ENCODE assay signal across 32 cellular contexts in genomic region chr1:56135864-56136147, GRCh38.
DNase-seq lines count a peak whose midpoint lies in the region; ATAC-seq, FAIRE-seq and TF ChIP-seq lines count a peak whose summit lies in the region.
"Had no signal": no experiment of that assay in that cellular context is flagged by ENCODE, and none has a peak within 500 bp of the region (broad histone marks: within the 10 kb centered on the region; RNA-seq: fewer than 3 reads in every experiment).

No MANE protein-coding gene starts in this region.

- TF ChIP-seq EP300 in GM12878 (IDR thresholded peaks at IDR 0.05; ENCODE audit: borderline replicate concordance in 1 of 2, control insufficient read depth in 1 of 2, low read depth in 2 of 2, low read length in 2 of 2): no peak

- no peaks in the 10 kb centered on the region for H3K36me3 ChIP-seq in GM12878 (ENCODE audit: control insufficient read depth in 2 of 2, insufficient read depth in 2 of 2, low read length in 1 of 2)
- H3K36me3 ChIP-seq: cardiac muscle cell, heart right ventricle, left lung, right lobe of liver, suprapubic skin had no signal

- intact Hi-C loops in GM12878 (cut with micrococcal nuclease; ENCODE audit: unreplicated experiment): loop anchor here (2.0 kb wide), 2 partner anchors 67 to 91 kb away; no protein-coding TSS in a partner anchor
- intact Hi-C loops in activated T-helper 1 cell treated with anti-CD3 and anti-CD28 coated beads, Interleukin-12 subunit alpha, Interleukin-12 subunit beta, Interleukin-2, Interleukin-4 antibody, amounts not matched to agents 30 ng/mL and 10 ng/mL and 1 ng/mL, durations not matched to agents 14 hours and 24 hours and 36 hours (cut with micrococcal nuclease): no loop called here

- no peaks in the 10 kb centered on the region; the same call in 1 of the 2 replicates for H3K79me2 ChIP-seq in GM12878 (ENCODE audit: control insufficient read depth, insufficient read depth, low read length)
- H3K79me2 ChIP-seq: parathyroid adenoma had no signal

- H2AFZ ChIP-seq in GM12878 (ENCODE audit: control insufficient read depth, low read depth, low read length): no peak overlapping the region
- H2AFZ ChIP-seq: parathyroid adenoma had no signal

- no peaks in the 10 kb centered on the region for H3K9me3 ChIP-seq in GM12878 (replicated peaks; ENCODE audit: control insufficient read depth, insufficient read depth, low read length)
- H3K9me3 ChIP-seq: heart right ventricle, left lung, right lobe of liver, suprapubic skin had no signal

- no TSS peak for BruUV-seq in GM12878 (replicated peaks; lab: Mats Ljungman, UMichigan)

- H3K27me3 ChIP-seq in GM12878 (replicated peaks in 1 of 2; ENCODE audit: control insufficient read depth in 2 of 2, insufficient read depth in 2 of 2, low read length in 1 of 2): no peaks in the 10 kb centered on the region
- H3K27me3 ChIP-seq: cardiac muscle cell, heart right ventricle, left lung, right lobe of liver, suprapubic skin had no signal

- POLR2A ChIA-PET in GM12878 (lab: Charles Lee): interaction anchor here (1.8 kb wide), 1 partner anchor 10 kb away, joined by 5 read pairs; no protein-coding TSS in a partner anchor

- H3K4me1 Mint-ChIP-seq in activated T-helper 1 cell treated with anti-CD3 and anti-CD28 coated beads, Interleukin-12 subunit alpha, Interleukin-12 subunit beta, Interleukin-2, Interleukin-4 antibody, amounts not matched to agents 30 ng/mL and 10 ng/mL and 1 ng/mL, durations not matched to agents 14 hours and 24 hours and 36 hours (ENCODE audit: low read depth): no peaks in the 10 kb centered on the region
- H3K4me1 Mint-ChIP-seq: natural killer cell had no signal

- H3K4me2 ChIP-seq in GM12878 (ENCODE audit: control insufficient read depth, insufficient read depth): peak overlapping the region; percentile 68

- CTCF ChIA-PET in GM12878 (lab: Yijun Ruan, JAX): interaction anchor here (1.2 to 3.8 kb wide), 2 partner anchors 143 to 442 kb away, joined by 3 to 22 read pairs; partner anchors contain the start of gene PLPP3

- TF ChIP-seq POLR2A in GM12878 (IDR thresholded peaks at IDR 0.05; ENCODE audit: low read depth, low read length): no peak

- peak; percentile 16 for ATAC-seq in GM18508 (IDR thresholded peaks at IDR 0.05; ENCODE audit: insufficient read depth, unreplicated experiment)
- peak; percentile 19 for ATAC-seq in GM21447 (IDR thresholded peaks at IDR 0.05; ENCODE audit: unreplicated experiment)
- peak; percentile 14 for ATAC-seq in HG02981 (IDR thresholded peaks at IDR 0.05; ENCODE audit: unreplicated experiment)
- peak; percentile 6 for ATAC-seq in GM12878
- no peak for ATAC-seq in HG02571 (IDR thresholded peaks at IDR 0.05; ENCODE audit: unreplicated experiment)
- no peak for ATAC-seq in GM21619 (IDR thresholded peaks at IDR 0.05; ENCODE audit: unreplicated experiment)
- ATAC-seq: activated CD8-positive, alpha-beta T cell treated with anti-CD3 and anti-CD28 coated beads for 36 hours; heart right ventricle; HepG2; left lung; natural killer cell; right lobe of liver had no signal

- RAD21 ChIA-PET in GM12878 (lab: Charles Lee; ENCODE audit: unreplicated experiment): interaction anchor here (0.8 to 8.9 kb wide), 11 partner anchors 14 to 449 kb away, joined by 3 to 59 read pairs (median 4); partner anchors contain the start of gene PLPP3

- FAIRE-seq in GM12878 (lab: Jason Lieb, UNC): no peak
- FAIRE-seq: D721Med, HepG2, urothelium cell line had no signal

- H3K27ac ChIP-seq in GM12878 (ENCODE audit: control insufficient read depth, insufficient read depth): no peak overlapping the region
- H3K27ac ChIP-seq: C4-2B, cardiac muscle cell, dorsolateral prefrontal cortex, epithelial cell of prostate, heart right ventricle, left lung, parathyroid adenoma, right lobe of liver, SK-N-MC, suprapubic skin had no signal

- H4K20me1 ChIP-seq in GM12878 (ENCODE audit: control insufficient read depth, insufficient read depth): no peaks in the 10 kb centered on the region

- SMC1A ChIA-PET in GM12878 (lab: Charles Lee; ENCODE audit: uncharacterized antibody, unreplicated experiment): interaction anchor here (0.7 to 8.2 kb wide), 19 partner anchors 11 to 448 kb away, joined by 3 to 79 read pairs (median 6); no protein-coding TSS in a partner anchor

- TF ChIP-seq RAD21 in GM12878 (IDR thresholded peaks at IDR 0.05; ENCODE audit: insufficient read depth, low read depth, low read length): no peak

- H3K4me1 ChIP-seq in GM12878 (ENCODE audit: control insufficient read depth, insufficient read depth, low read length): peaks cover 25% of the 10 kb centered on the region
- H3K4me1 ChIP-seq: parathyroid adenoma, right lobe of liver, suprapubic skin had no signal

- DNase-seq in GM12878 (ENCODE audit: low read depth, low spot score): no peak
- DNase-seq in activated T-helper 1 cell treated with anti-CD3 and anti-CD28 coated beads, Interleukin-12 subunit alpha, Interleukin-12 subunit beta, Interleukin-2, Interleukin-4 antibody, amounts not matched to agents 30 ng/mL and 10 ng/mL and 1 ng/mL, durations not matched to agents 14 hours and 24 hours and 36 hours (ENCODE audit: low spot score): no peak
- no peak for DNase-seq in DMS 273 treated with DMSO at 0.1 percent for 48 hours (lab: John Stamatoyannopoulos, UW)
- DNase-seq: activated B cell treated with CpG ODN at 0.5 μM for 24 hours; activated CD8-positive, alpha-beta T cell treated with anti-CD3 and anti-CD28 coated beads for 36 hours; activated naive CD4-positive, alpha-beta T cell treated with Interleukin-2 at 50 U/mL for 16 hours; activated T-cell treated with anti-CD3 and anti-CD28 coated beads, Interleukin-2, amount 50 U/mL, for 1 hour; amygdala; dorsolateral prefrontal cortex; HCEC 1CT; heart right ventricle; left lung; natural killer cell; NCI-H2081 treated with DMSO at 0.1 percent for 48 hours; NCI-H510A treated with DMSO at 0.1 percent for 48 hours; right lobe of liver; stimulated activated CD4-positive, alpha-beta T cell treated with anti-CD3 and anti-CD28 coated beads, Interleukin-15, amount 100 ng/mL, for 24 hours had no signal

- no peak for TF ChIP-seq CTCF in GM12878 (IDR thresholded peaks at IDR 0.05 in 2 of 3, conservative IDR thresholded peaks at IDR 0.05 in 1 of 3; ENCODE audit: control insufficient read depth in 2 of 3, extremely low read depth in 1 of 3, insufficient read depth in 1 of 3, low read depth in 3 of 3, low read length in 3 of 3)

- no peak overlapping the region for H3K27ac Mint-ChIP-seq in activated T-helper 1 cell treated with anti-CD3 and anti-CD28 coated beads, Interleukin-12 subunit alpha, Interleukin-12 subunit beta, Interleukin-2, Interleukin-4 antibody, amounts not matched to agents 30 ng/mL and 10 ng/mL and 1 ng/mL, durations not matched to agents 14 hours and 24 hours and 36 hours
- H3K27ac Mint-ChIP-seq: activated CD8-positive, alpha-beta T cell treated with anti-CD3 and anti-CD28 coated beads for 36 hours; mesothelial cell of epicardium; natural killer cell had no signal

- H3K4me3 ChIP-seq in GM12878: no peak overlapping the region
- H3K4me3 ChIP-seq: cardiac muscle cell, dorsolateral prefrontal cortex, heart right ventricle, left lung, right lobe of liver, SK-N-MC, suprapubic skin had no signal

- H3K9me3 Mint-ChIP-seq in activated T-helper 1 cell treated with anti-CD3 and anti-CD28 coated beads, Interleukin-12 subunit alpha, Interleukin-12 subunit beta, Interleukin-2, Interleukin-4 antibody, amounts not matched to agents 30 ng/mL and 10 ng/mL and 1 ng/mL, durations not matched to agents 14 hours and 24 hours and 36 hours: no peaks in the 10 kb centered on the region
- H3K9me3 Mint-ChIP-seq: activated B cell treated with CpG ODN at 0.5 μM for 24 hours; activated CD8-positive, alpha-beta T cell treated with anti-CD3 and anti-CD28 coated beads for 36 hours; mesothelial cell of epicardium; natural killer cell had no signal

- no peaks in the 10 kb centered on the region for H3K27me3 Mint-ChIP-seq in activated T-helper 1 cell treated with anti-CD3 and anti-CD28 coated beads, Interleukin-12 subunit alpha, Interleukin-12 subunit beta, Interleukin-2, Interleukin-4 antibody, amounts not matched to agents 30 ng/mL and 10 ng/mL and 1 ng/mL, durations not matched to agents 14 hours and 24 hours and 36 hours (ENCODE audit: insufficient read depth)
- H3K27me3 Mint-ChIP-seq: activated CD8-positive, alpha-beta T cell treated with anti-CD3 and anti-CD28 coated beads for 36 hours had no signal

- no peak overlapping the region for H3K9ac ChIP-seq in GM12878 (ENCODE audit: control insufficient read depth, insufficient read depth, low read length)
- H3K9ac ChIP-seq: parathyroid adenoma had no signal

- no peaks in the 10 kb centered on the region for H3K36me3 Mint-ChIP-seq in activated T-helper 1 cell treated with anti-CD3 and anti-CD28 coated beads, Interleukin-12 subunit alpha, Interleukin-12 subunit beta, Interleukin-2, Interleukin-4 antibody, amounts not matched to agents 30 ng/mL and 10 ng/mL and 1 ng/mL, durations not matched to agents 14 hours and 24 hours and 36 hours (ENCODE audit: low read depth)
- H3K36me3 Mint-ChIP-seq: mesothelial cell of epicardium, natural killer cell had no signal

- in situ Hi-C loops in GM12878 (cut with MboI): no loop called here

- no peak overlapping the region for H3K4me3 Mint-ChIP-seq in activated T-helper 1 cell treated with anti-CD3 and anti-CD28 coated beads, Interleukin-12 subunit alpha, Interleukin-12 subunit beta, Interleukin-2, Interleukin-4 antibody, amounts not matched to agents 30 ng/mL and 10 ng/mL and 1 ng/mL, durations not matched to agents 14 hours and 24 hours and 36 hours
- H3K4me3 Mint-ChIP-seq: activated CD8-positive, alpha-beta T cell treated with anti-CD3 and anti-CD28 coated beads for 36 hours; mesothelial cell of epicardium; natural killer cell had no signal

TF ChIP-seq in GM12878, 131 proteins besides CTCF, POLR2A, EP300 and RAD21 (continues in another document):
- TF ChIP-seq EED (IDR thresholded peaks at IDR 0.05; ENCODE audit: low read depth) (no peak), BRCA1 (IDR thresholded peaks at IDR 0.05; ENCODE audit: low read depth, low read length) (no peak), ZNF274 (IDR thresholded peaks at IDR 0.05; ENCODE audit: insufficient read depth, insufficient read length) (no peak), SRF (IDR thresholded peaks at IDR 0.05; ENCODE audit: low read depth in 2 of 2, low read length in 2 of 2) (no peak), ETV6 (conservative IDR thresholded peaks at IDR 0.05 in 1 of 2, IDR thresholded peaks at IDR 0.05 in 1 of 2; ENCODE audit: borderline replicate concordance in 1 of 2, low read depth in 1 of 2) (no peak), HDAC6 (IDR thresholded peaks at IDR 0.05; ENCODE audit: unreplicated experiment) (no peak), GATAD2B (conservative IDR thresholded peaks at IDR 0.05; ENCODE audit: low read depth) (no peak)

Comparison
In these comparisons a context has a peak if more than half of its experiments do, and no peak if none do; other contexts are left out.
1. ATAC-seq: peak in GM18508 (single experiment), GM21447 (single experiment), HG02981 (single experiment) and GM12878 (single experiment); none in HG02571 (single experiment) and GM21619 (single experiment).